ENCODE assay signal across 8 cellular contexts in the genomic region with DNA sequence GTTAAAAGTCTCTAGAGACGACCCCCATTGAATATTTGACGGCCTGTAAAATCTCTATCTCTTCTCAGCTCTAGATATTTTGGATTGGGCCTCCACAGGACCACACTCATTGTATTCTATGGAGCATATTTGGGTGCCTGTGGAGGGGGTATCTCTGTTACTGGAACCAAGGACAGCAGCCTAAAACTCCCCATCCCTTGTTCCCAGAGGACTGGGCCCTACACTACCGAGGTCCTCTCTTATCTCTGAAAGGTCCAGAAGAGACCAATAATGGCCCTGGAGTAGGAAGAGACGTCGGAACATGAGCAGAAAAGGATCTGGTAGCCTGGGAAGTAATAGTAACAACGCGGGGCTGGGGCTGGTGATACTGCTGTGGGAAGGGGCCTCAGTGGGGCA. TPM values are rescaled to one million over a fixed set of nuclear protein-coding genes. Genes with fewer than 3 reads are reported as not detected.
DNase-seq lines count a peak whose midpoint lies in the region; ATAC-seq and TF ChIP-seq lines count a peak whose summit lies in the region.

No MANE protein-coding gene starts in this region.

- H3K4me1 ChIP-seq in lower lobe of right lung: peaks cover 68% of the 10 kb centered on the region
- peaks cover 14 to 27% of the 10 kb centered on the region in 2 donors for H3K4me1 ChIP-seq in uterus

- peak overlapping the region; percentile 97 for H3K4me3 Mint-ChIP-seq in activated naive CD4-positive, alpha-beta T cell treated with anti-CD3 and anti-CD28 coated beads, Interleukin-2, amount 50 U/mL, for 24 hours

- H3K9me3 ChIP-seq in lower lobe of right lung (no peaks in the 10 kb centered on the region), uterus (no peaks in the 10 kb centered on the region)

- no peak for DNase-seq in activated naive CD4-positive, alpha-beta T cell treated with Interleukin-2 at 50 U/mL for 16 hours
- no peak for DNase-seq in astrocyte of the spinal cord (ENCODE audit: low read depth, low spot score)
- no peak for DNase-seq in lower lobe of right lung
- no peak for DNase-seq in uterus
- no peak for DNase-seq in NCI-H2227 (lab: John Stamatoyannopoulos, UW; ENCODE audit: unreplicated experiment)
- DNase-seq in NCI-H526 treated with DMSO at 0.1 percent for 48 hours (lab: John Stamatoyannopoulos, UW): no peak

- no peaks in the 10 kb centered on the region for H3K27me3 ChIP-seq in lower lobe of right lung (ENCODE audit: low read depth)
- H3K27me3 ChIP-seq in uterus: no peaks in the 10 kb centered on the region

- H3K9me3 Mint-ChIP-seq in activated naive CD4-positive, alpha-beta T cell treated with anti-CD3 and anti-CD28 coated beads, Interleukin-2, amount 50 U/mL, for 24 hours: no peaks in the 10 kb centered on the region

- peak overlapping the region; percentile 97 for H3K27ac Mint-ChIP-seq in activated naive CD4-positive, alpha-beta T cell treated with anti-CD3 and anti-CD28 coated beads, Interleukin-2, amount 50 U/mL, for 24 hours

- in situ Hi-C loops in astrocyte of the spinal cord (cut with HindIII; ENCODE audit: low sequenced_read_pairs): no loop called here

- no peak for TF ChIP-seq POLR2A in uterus (IDR thresholded peaks at IDR 0.05)

- H3K4me3 ChIP-seq in astrocyte of the spinal cord (ENCODE audit: low read depth, low read length) (peak overlapping the region; percentile 93), lower lobe of right lung (peak overlapping the region; percentile 100), uterus (peak overlapping the region; percentile 80 to 96)

- H3K36me3 Mint-ChIP-seq in activated naive CD4-positive, alpha-beta T cell treated with anti-CD3 and anti-CD28 coated beads, Interleukin-2, amount 50 U/mL, for 24 hours: peaks cover 5% of the 10 kb centered on the region

- peaks cover 18% of the 10 kb centered on the region for H3K36me3 ChIP-seq in lower lobe of right lung
- H3K36me3 ChIP-seq in uterus: no peaks in the 10 kb centered on the region

- peaks cover 69% of the 10 kb centered on the region for H3K4me1 Mint-ChIP-seq in activated naive CD4-positive, alpha-beta T cell treated with anti-CD3 and anti-CD28 coated beads, Interleukin-2, amount 50 U/mL, for 24 hours

- no peaks in the 10 kb centered on the region for H3K27me3 Mint-ChIP-seq in activated naive CD4-positive, alpha-beta T cell treated with anti-CD3 and anti-CD28 coated beads, Interleukin-2, amount 50 U/mL, for 24 hours

- intact Hi-C loops in lower lobe of right lung (cut with DNase I) (no loop called here), uterus (cut with DNase I; ENCODE audit: low total_unique reads) (no loop called here)

- no peak for TF ChIP-seq CTCF in astrocyte of the spinal cord (IDR thresholded peaks at IDR 0.05; ENCODE audit: low read depth, low read length)
- TF ChIP-seq CTCF in lower lobe of right lung (IDR thresholded peaks at IDR 0.05): no peak
- TF ChIP-seq CTCF in uterus (IDR thresholded peaks at IDR 0.05): no peak

- ATAC-seq in lower lobe of right lung (peak in 1 of 2 donors; percentile 19), HG03097 (IDR thresholded peaks at IDR 0.05; ENCODE audit: low FRiP score, unreplicated experiment) (no peak)

- H3K27ac ChIP-seq in lower lobe of right lung (peak overlapping the region; percentile 99), uterus (peak overlapping the region; percentile 88 to 94)

RNA-seq across cellular contexts. Expression of gene HPS4, which starts 0.5 kb away (rescaled TPM):
- total RNA-seq in lower lobe of right lung: 39.8 TPM
- 10 to 100 TPM; 23.5 to 65.6 (median 43.5) TPM for total RNA-seq in uterus

RNA-seq across cellular contexts. Expression of gene SRRD, which starts 0.6 kb away (rescaled TPM):
- total RNA-seq in lower lobe of right lung (18.1 TPM), uterus (10 to 100 TPM in 2 of 4 donors, 1 to 10 TPM in 2; 5.3 to 20.1 (median 13.9) TPM)

RNA-seq across cellular contexts. Expression of gene TFIP11, which starts 29.2 kb away (rescaled TPM):
- 28.4 TPM for total RNA-seq in lower lobe of right lung
- total RNA-seq in uterus: 10 to 100 TPM in 3 of 4 donors, 1 to 10 TPM in 1; 6.1 to 32.5 (median 18.1) TPM

RNA-seq across cellular contexts. Expression of gene ASPHD2, which starts 54.0 kb away (rescaled TPM):
- 1.5 TPM for total RNA-seq in lower lobe of right lung
- 1 to 10 TPM in 1 of 4 donors, under 1 TPM in 1, not detected in 2; 0.83 to 1.8 TPM for total RNA-seq in uterus
